9 cellular contexts compared by ENCODE assay signal in genomic region chr10:71255817-71256660, GRCh38. TPM values are rescaled to one million over a fixed set of nuclear protein-coding genes. Genes with fewer than 3 reads are reported as not detected.
DNase-seq lines count a peak whose midpoint lies in the region; ATAC-seq, FAIRE-seq and TF ChIP-seq lines count a peak whose summit lies in the region.
"Had no signal": no experiment of that assay in that cellular context is flagged by ENCODE, and none has a peak within 500 bp of the region (broad histone marks: within the 10 kb centered on the region; RNA-seq: fewer than 3 reads in every experiment).

No MANE protein-coding gene starts in this region.

- FAIRE-seq in small intestine (lab: Jason Lieb, UNC) = no peak

- H3K4me1 ChIP-seq in HEK293 (ENCODE audit: control insufficient read depth, insufficient read depth, low read length) = peaks cover 6% of the 10 kb centered on the region
- peaks cover 16% of the 10 kb centered on the region; the same call in 1 of the 2 replicates for H3K4me1 ChIP-seq in PC-3 (ENCODE audit: insufficient read depth, low read length)
- H3K4me1 ChIP-seq in small intestine (ENCODE audit: control insufficient read depth in 2 of 2, insufficient read depth in 1 of 2, low read depth in 1 of 2, low read length in 1 of 2) = peaks cover 0 to 6% of the 10 kb centered on the region in 2 donors
- no peaks in the 10 kb centered on the region for H3K4me1 ChIP-seq in OCI-LY7 (ENCODE audit: insufficient read depth, low read length, poor library complexity, severe bottlenecking)

- H3K36me3 ChIP-seq in HEK293 (ENCODE audit: control insufficient read depth in 2 of 2, insufficient read depth in 1 of 2, low read length in 2 of 2) (peaks cover 0 to 17% of the 10 kb centered on the region in 2 experiments; a peak in 1 of 3 replicates), PC-3 (ENCODE audit: low read depth, low read length) (no peaks in the 10 kb centered on the region), small intestine (ENCODE audit: control insufficient read depth in 2 of 2, insufficient read depth in 2 of 2, low read length in 2 of 2) (no peaks in the 10 kb centered on the region), H7 (replicated peaks; ENCODE audit: control insufficient read depth, insufficient read depth, low read length) (no peaks in the 10 kb centered on the region), OCI-LY7 (ENCODE audit: insufficient read depth, low read length) (no peaks in the 10 kb centered on the region)

- POLR2A ChIA-PET in HEK293 (lab: Yijun Ruan, JAX) (no interaction called here), PC-3 (lab: Charles Lee; ENCODE audit: unreplicated experiment) (interaction anchor here (0.6 kb wide), 1 partner anchor 87 kb away, joined by 3 read pairs; no protein-coding TSS in a partner anchor), OCI-LY7 (lab: Charles Lee) (no interaction called here)

- CTCF ChIA-PET in HEK293 (lab: Yijun Ruan, JAX) = interaction anchor here (4.1 kb wide), 1 partner anchor 14 kb away, joined by 20 read pairs; no protein-coding TSS in a partner anchor
- CTCF ChIA-PET in PC-3 (lab: Charles Lee) = no interaction called here
- CTCF ChIA-PET in OCI-LY7 (lab: Charles Lee; ENCODE audit: unreplicated experiment) = no interaction called here

- intact Hi-C loops in PC-3 (cut with micrococcal nuclease) = no loop called here
- intact Hi-C loops in OCI-LY7 (cut with micrococcal nuclease; ENCODE audit: unreplicated experiment) = no loop called here

- H4K20me1 ChIP-seq in PC-3 (ENCODE audit: low read length) = no peaks in the 10 kb centered on the region
- no peaks in the 10 kb centered on the region for H4K20me1 ChIP-seq in OCI-LY7 (ENCODE audit: insufficient read depth, low read length)

- DNase-seq in PC-3 = peak; percentile 68
- peak; percentile 96 for DNase-seq in fibroblast of the aortic adventitia (ENCODE audit: low read depth)
- peak; percentile 96 for DNase-seq in small intestine
- DNase-seq in H7 = no peak
- DNase-seq in OCI-LY7 (ENCODE audit: low spot score) = no peak
- no peak for DNase-seq in GF-D8 (lab: John Stamatoyannopoulos, UW)
- DNase-seq in NK-92 (lab: John Stamatoyannopoulos, UW; ENCODE audit: unreplicated experiment) = no peak
- DNase-seq: activated CD4-positive, alpha-beta memory T cell treated with anti-CD3 and anti-CD28 coated beads, Interleukin-2, amount 10 ng/mL, durations not matched to agents 7 days and 5 days had no signal

- BruUV-seq in PC-3 (replicated peaks; lab: Mats Ljungman, UMichigan) (no TSS peak), OCI-LY7 (replicated peaks; lab: Mats Ljungman, UMichigan) (no TSS peak)

- peak; percentile 78 for ATAC-seq in PC-3

- H3K27ac ChIP-seq in HEK293 (ENCODE audit: extremely low read depth, low read depth, low read length) (no peak overlapping the region), PC-3 (ENCODE audit: low read length) (no peak overlapping the region; the same call in 1 of the 2 replicates), small intestine (ENCODE audit: low read depth in 1 of 2, low read length in 1 of 2) (peak overlapping the region; percentile 67), OCI-LY7 (ENCODE audit: low read depth, low read length, poor library complexity, severe bottlenecking) (no peak overlapping the region)

- H3K9me2 ChIP-seq in PC-3 (replicated peaks; ENCODE audit: low read length) (no peaks in the 10 kb centered on the region), OCI-LY7 (ENCODE audit: insufficient read depth, low read length) (no peaks in the 10 kb centered on the region)

- H3K27me3 ChIP-seq in PC-3 (ENCODE audit: low read length) (no peaks in the 10 kb centered on the region), small intestine (ENCODE audit: control insufficient read depth in 2 of 2, insufficient read depth in 2 of 2, low read length in 2 of 2) (no peaks in the 10 kb centered on the region), H7 (ENCODE audit: control insufficient read depth, insufficient read depth, low read length) (no peaks in the 10 kb centered on the region)

- WGBS in small intestine, 3 donors = 16 to 35% (median 35%) methylated on average over 16 to 17 of the region's 17 CpGs

- peak overlapping the region; percentile 11; the same call in 1 of the 2 replicates for H3K4me2 ChIP-seq in PC-3 (ENCODE audit: low read length)
- no peak overlapping the region for H3K4me2 ChIP-seq in OCI-LY7 (ENCODE audit: low read length)

- no peak for TF ChIP-seq CTCF in HEK293 (tag by site-specific recombination; IDR thresholded peaks at IDR 0.05)
- no peak for TF ChIP-seq CTCF in PC-3 (conservative IDR thresholded peaks at IDR 0.05; ENCODE audit: low read depth, low read length)
- TF ChIP-seq CTCF in fibroblast of the aortic adventitia (IDR thresholded peaks at IDR 0.05; ENCODE audit: insufficient read depth, low read length) = no peak
- TF ChIP-seq CTCF in OCI-LY7 (conservative IDR thresholded peaks at IDR 0.05; ENCODE audit: low read length) = no peak

- H3K4me3 ChIP-seq in HEK293 (ENCODE audit: low read depth, low read length) = no peak overlapping the region
- no peak overlapping the region for H3K4me3 ChIP-seq in PC-3 (ENCODE audit: low read length)
- H3K4me3 ChIP-seq in fibroblast of the aortic adventitia (ENCODE audit: low read depth, low read length) = no peak overlapping the region
- H3K4me3 ChIP-seq in small intestine (ENCODE audit: low read depth in 1 of 2, low read length in 2 of 2) = no peak overlapping the region
- no peak overlapping the region for H3K4me3 ChIP-seq in H7 (ENCODE audit: insufficient read depth, low read depth, low read length)
- H3K4me3 ChIP-seq in OCI-LY7 (ENCODE audit: low read depth, low read length, poor library complexity, severe bottlenecking) = no peak overlapping the region

- H2AFZ ChIP-seq in PC-3 (ENCODE audit: low read length) (peak overlapping the region; percentile 40; the same call in 1 of the 2 replicates), OCI-LY7 (ENCODE audit: low read length) (no peak overlapping the region)

- H3K79me2 ChIP-seq in PC-3 (ENCODE audit: low read length) = no peaks in the 10 kb centered on the region
- no peaks in the 10 kb centered on the region for H3K79me2 ChIP-seq in OCI-LY7 (ENCODE audit: insufficient read depth, low read depth, low read length)

- no peak overlapping the region for H3K9ac ChIP-seq in PC-3 (ENCODE audit: low read length)

- no peaks in the 10 kb centered on the region for H3F3A ChIP-seq in PC-3 (ENCODE audit: low read length, unreplicated experiment)

- H3K9me3 ChIP-seq in HEK293 (ENCODE audit: control insufficient read depth, insufficient read depth, low read depth, low read length) (no peaks in the 10 kb centered on the region), PC-3 (ENCODE audit: low read length) (no peaks in the 10 kb centered on the region), small intestine (ENCODE audit: control insufficient read depth, low read depth) (no peaks in the 10 kb centered on the region), OCI-LY7 (ENCODE audit: low read length) (no peaks in the 10 kb centered on the region)

TF ChIP-seq in HEK293, 187 proteins besides CTCF, POLR2A, EP300 and RAD21 (continues in another document):
- TF ChIP-seq ZNF280C (tag by site-specific recombination; IDR thresholded peaks at IDR 0.05) = no peak
- TF ChIP-seq ZBTB44 (tag by site-specific recombination; IDR thresholded peaks at IDR 0.05) = no peak
- TF ChIP-seq KLF17 (tag by site-specific recombination; IDR thresholded peaks at IDR 0.05) = 0 out of 2 replicates have a peak, but pooled peaks have one; percentile 40
- TF ChIP-seq KLF1 (tag by site-specific recombination; IDR thresholded peaks at IDR 0.05) = peak; percentile 69
- no peak for TF ChIP-seq ZNF366 (tag by site-specific recombination; conservative IDR thresholded peaks at IDR 0.05)

RNA-seq across cellular contexts. Expression of gene UNC5B, which starts 43.7 kb away (rescaled TPM):
- total RNA-seq in PC-3 (2014; rRNA removed) (0.26 and 0.46 TPM in 2 replicates), fibroblast of the aortic adventitia (ENCODE audit: low replicate concordance) (20.6 and 35.7 TPM in 2 replicates), OCI-LY7 (2022) (not detected in 2 replicates)
- 10 to 100 TPM in 1 of 3 donors, 1 to 10 TPM in 1, under 1 TPM in 1; 0.27 to 10.9 (median 2.5) TPM for polyA plus RNA-seq in small intestine
- total RNA-seq in H7 (2014; rRNA removed; shearing (Covaris generic)) = 34.7 and 40.2 TPM in 2 replicates
- total RNA-seq in OCI-LY7 (2014; rRNA removed; shearing (Covaris generic)) = not detected in 2 replicates
- total RNA-seq: activated CD4-positive, alpha-beta memory T cell treated with anti-CD3 and anti-CD28 coated beads, Interleukin-2, amount 10 ng/mL, durations not matched to agents 7 days and 5 days had no signal

Comparison
In these comparisons a context has a peak if more than half of its experiments do, and no peak if none do; other contexts are left out.
1. H3K27ac ChIP-seq: peak in small intestine (2 of 2); none in HEK293 (single experiment), PC-3 (single experiment) and OCI-LY7 (single experiment).
2. DNase-seq: peak in PC-3 (single experiment), fibroblast of the aortic adventitia (single experiment) and small intestine (single experiment); none in H7 (single experiment), OCI-LY7 (single experiment), GF-D8 (single experiment) and NK-92 (single experiment).
3. RNA of gene UNC5B, which starts 43.7 kb away (total RNA-seq): 34.7 to 40.2 TPM in H7 and 20.6 to 35.7 TPM in fibroblast of the aortic adventitia; 0.26 to 0.46 TPM in PC-3 and not detected in OCI-LY7; every median in the first group is over 10 times any median in the second.